Comparison of ENCODE assay signal across 11 cellular contexts in genomic region chr1:12479311-12479710, GRCh38.
DNase-seq lines count a peak whose midpoint lies in the region; ATAC-seq and TF ChIP-seq lines count a peak whose summit lies in the region.
"Had no signal": no experiment of that assay in that cellular context is flagged by ENCODE, and none has a peak within 500 bp of the region (broad histone marks: within the 10 kb centered on the region; RNA-seq: fewer than 3 reads in every experiment).

No MANE protein-coding gene starts in this region.

- no peak overlapping the region for H3K9ac ChIP-seq in skeletal muscle tissue (ENCODE audit: low read depth in 1 of 3, low read length in 3 of 3)
- no peak overlapping the region for H3K9ac ChIP-seq in endodermal cell (ENCODE audit: extremely low read depth, low read length, poor library complexity, severe bottlenecking)

- no peak for DNase-seq in CD4-positive, alpha-beta T cell
- no peak for DNase-seq in Peyer's patch
- no peak for DNase-seq in immature natural killer cell
- DNase-seq in endodermal cell, result no peak
- DNase-seq in stimulated activated naive CD4-positive, alpha-beta T cell treated with Interleukin-2 at 50 U/mL for 16 hours (lab: John Stamatoyannopoulos, UW), result no peak
- DNase-seq in Kasumi-1 (lab: John Stamatoyannopoulos, UW), result no peak
- no peak for DNase-seq in amniotic stem cell (lab: John Stamatoyannopoulos, UW)
- DNase-seq: activated T-cell treated with anti-CD3 and anti-CD28 coated beads for 4 hours, H7, KBM-7 had no signal

- no peak overlapping the region for H3K27ac ChIP-seq in CD4-positive, alpha-beta T cell (ENCODE audit: low read depth, low read length)
- H3K27ac ChIP-seq in Peyer's patch (peak overlapping the region; percentile 57 to 90 (median 78)), skeletal muscle tissue (ENCODE audit: low read depth, low read length) (peak overlapping the region; percentile 73), endodermal cell (ENCODE audit: low read depth, low read length) (no peak overlapping the region)

- no peaks in the 10 kb centered on the region for H3K27me3 ChIP-seq in CD4-positive, alpha-beta T cell (ENCODE audit: control insufficient read depth, insufficient read depth, low read length)
- H3K27me3 ChIP-seq in Peyer's patch (no peaks in the 10 kb centered on the region), skeletal muscle tissue (ENCODE audit: control insufficient read depth in 3 of 3, insufficient read depth in 3 of 3, low read length in 3 of 3) (no peaks in the 10 kb centered on the region), endodermal cell (ENCODE audit: control insufficient read depth, insufficient read depth, low read length, poor library complexity, severe bottlenecking) (no peaks in the 10 kb centered on the region)

- H3K4me1 ChIP-seq in Peyer's patch (peaks cover 0 to 73% (median 31%) of the 10 kb centered on the region in 4 donors), skeletal muscle tissue (ENCODE audit: control insufficient read depth in 3 of 3, insufficient read depth in 3 of 3, low read length in 3 of 3) (peaks cover 57 to 75% (median 71%) of the 10 kb centered on the region in 3 donors), endodermal cell (ENCODE audit: control insufficient read depth, insufficient read depth, low read length) (no peaks in the 10 kb centered on the region)

- peak overlapping the region; percentile 88 for H3K27ac Mint-ChIP-seq in CD4-positive, alpha-beta T cell
- H3K27ac Mint-ChIP-seq in immature natural killer cell (peak overlapping the region; percentile 89 to 98 (median 94)), endodermal cell (no peak overlapping the region)

- no peaks in the 10 kb centered on the region for H3K9me3 Mint-ChIP-seq in CD4-positive, alpha-beta T cell
- H3K9me3 Mint-ChIP-seq in immature natural killer cell (no peaks in the 10 kb centered on the region), endodermal cell (peaks cover 10% of the 10 kb centered on the region)

- no peak for TF ChIP-seq CTCF in CD4-positive, alpha-beta T cell (IDR thresholded peaks at IDR 0.05)
- TF ChIP-seq CTCF in Peyer's patch (IDR thresholded peaks at IDR 0.05), result no peak
- no peak for TF ChIP-seq CTCF in endodermal cell (conservative IDR thresholded peaks at IDR 0.05)

- no peak overlapping the region for H3K4me3 ChIP-seq in Peyer's patch
- no peak overlapping the region for H3K4me3 ChIP-seq in skeletal muscle tissue (ENCODE audit: low read length in 3 of 3)
- no peak overlapping the region for H3K4me3 ChIP-seq in endodermal cell (ENCODE audit: low read length)

- WGBS in endodermal cell (ENCODE audit: insufficient coverage in 1 of 2, insufficient read length in 1 of 2), 2 experiments, result 89 to 92% methylated on average over 6 of the region's 6 CpGs

- no peak for TF ChIP-seq POLR2A in Peyer's patch (IDR thresholded peaks at IDR 0.05)

- no peaks in the 10 kb centered on the region for H3K27me3 Mint-ChIP-seq in CD4-positive, alpha-beta T cell
- H3K27me3 Mint-ChIP-seq in immature natural killer cell (ENCODE audit: low read depth in 3 of 3), result peaks cover 0 to 3% (median 0%) of the 10 kb centered on the region in 3 donors
- no peaks in the 10 kb centered on the region for H3K27me3 Mint-ChIP-seq in endodermal cell (ENCODE audit: insufficient read depth)

- H3K4me1 Mint-ChIP-seq in CD4-positive, alpha-beta T cell (ENCODE audit: low read depth), result peaks cover 79% of the 10 kb centered on the region
- H3K4me1 Mint-ChIP-seq in immature natural killer cell (peaks cover 78 to 80% of the 10 kb centered on the region in 2 donors), endodermal cell (peaks cover 10% of the 10 kb centered on the region)

- peaks cover 11% of the 10 kb centered on the region for H3K36me3 Mint-ChIP-seq in CD4-positive, alpha-beta T cell (ENCODE audit: low read depth)
- peaks cover 3 to 18% (median 6%) of the 10 kb centered on the region in 3 donors for H3K36me3 Mint-ChIP-seq in immature natural killer cell
- H3K36me3 Mint-ChIP-seq in endodermal cell (ENCODE audit: low read depth), result peaks cover 29% of the 10 kb centered on the region

- POLR2A ChIA-PET in CD4-positive, alpha-beta T cell (lab: Charles Lee), result interaction anchor here (7.3 kb wide), 1 partner anchor 32 kb away, joined by 68 read pairs; no protein-coding TSS in a partner anchor

- ATAC-seq in CD4-positive, alpha-beta T cell (ENCODE audit: poor library complexity), result no peak

- intact Hi-C loops in CD4-positive, alpha-beta T cell (cut with DNase I, micrococcal nuclease), result loop anchor here in 1 of 2 experiments (2.0 to 10.0 kb wide), 2 partner anchors 45 to 135 kb away; partner anchors contain the start of gene DHRS3

- H3K9me3 ChIP-seq in CD4-positive, alpha-beta T cell (ENCODE audit: control insufficient read depth, low read length), result no peaks in the 10 kb centered on the region
- H3K9me3 ChIP-seq in Peyer's patch, result no peaks in the 10 kb centered on the region
- no peaks in the 10 kb centered on the region for H3K9me3 ChIP-seq in skeletal muscle tissue (ENCODE audit: control insufficient read depth in 3 of 3, low read length in 3 of 3)
- peaks cover 12% of the 10 kb centered on the region for H3K9me3 ChIP-seq in endodermal cell (ENCODE audit: control insufficient read depth, low read length)

- peak overlapping the region; percentile 32 for H3K4me3 Mint-ChIP-seq in CD4-positive, alpha-beta T cell
- H3K4me3 Mint-ChIP-seq in immature natural killer cell (peak overlapping the region; percentile 61 to 82 (median 78)), endodermal cell (no peak overlapping the region)

- CTCF ChIA-PET in CD4-positive, alpha-beta T cell (lab: Charles Lee), result interaction anchor here (1.1 kb wide), 1 partner anchor 52 kb away, joined by 3 read pairs; no protein-coding TSS in a partner anchor

- H3K36me3 ChIP-seq in Peyer's patch, result no peaks in the 10 kb centered on the region
- peaks cover 0 to 7% (median 0%) of the 10 kb centered on the region in 3 donors for H3K36me3 ChIP-seq in skeletal muscle tissue (ENCODE audit: control insufficient read depth in 3 of 3, insufficient read depth in 3 of 3, low read length in 3 of 3)
- peaks cover 11% of the 10 kb centered on the region for H3K36me3 ChIP-seq in endodermal cell (ENCODE audit: control insufficient read depth, insufficient read depth, low read length)

Comparison
In these comparisons a context has a peak if more than half of its experiments do, and no peak if none do; other contexts are left out.
1. H3K27ac ChIP-seq: peak in Peyer's patch (4 of 4) and skeletal muscle tissue (single experiment); none in CD4-positive, alpha-beta T cell (single experiment) and endodermal cell (single experiment).